In the genomic region with DNA sequence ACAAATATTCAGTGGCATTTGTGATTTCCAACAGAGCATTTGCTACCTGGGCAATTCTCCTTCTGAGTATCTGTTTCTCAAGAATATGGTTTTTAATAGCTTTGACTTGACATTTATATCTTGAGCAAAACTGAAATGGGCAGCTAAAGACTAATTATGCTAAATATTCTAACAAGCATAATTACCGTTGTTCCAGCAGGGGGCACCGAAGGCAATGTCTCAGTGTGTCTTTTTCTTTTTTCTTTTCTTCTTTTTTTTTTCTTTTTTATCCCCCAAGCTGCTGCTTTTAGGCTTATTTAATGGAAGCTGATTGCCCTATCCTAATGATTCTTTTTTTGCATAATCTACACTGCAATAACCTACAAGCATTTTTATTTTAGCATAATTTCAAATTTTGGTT, we compare ENCODE assay signal across 9 cellular contexts.
DNase-seq lines count a peak whose midpoint lies in the region; ATAC-seq and TF ChIP-seq lines count a peak whose summit lies in the region.
"Had no signal": no experiment of that assay in that cellular context is flagged by ENCODE, and none has a peak within 500 bp of the region (broad histone marks: within the 10 kb centered on the region; RNA-seq: fewer than 3 reads in every experiment).

No MANE protein-coding gene starts in this region.

- TF ChIP-seq POLR2A in esophagus muscularis mucosa (IDR thresholded peaks at IDR 0.05; ENCODE audit: low read depth) = no peak

- no peaks in the 10 kb centered on the region for H3K4me1 ChIP-seq in esophagus muscularis mucosa
- H3K4me1 ChIP-seq: SJSA1 had no signal

- TF ChIP-seq CTCF in esophagus muscularis mucosa (IDR thresholded peaks at IDR 0.05) = peak in 2 of 3 experiments; percentile 27 to 44

- no peaks in the 10 kb centered on the region for H3K27me3 ChIP-seq in esophagus muscularis mucosa
- H3K27me3 ChIP-seq: SJSA1 had no signal

- H3K4me3 ChIP-seq in esophagus muscularis mucosa = no peak overlapping the region
- H3K4me3 ChIP-seq: SJSA1 had no signal

- DNase-seq in COLO829 (ENCODE audit: low spot score) (peak; percentile 54), H4 (ENCODE audit: low spot score) (peak; percentile 39), SKM-1 (lab: John Stamatoyannopoulos, UW; ENCODE audit: unreplicated experiment) (peak; percentile 23), esophagus muscularis mucosa (ENCODE audit: extremely low spot score) (no peak), stromal cell of bone marrow (ENCODE audit: low read depth) (peak; percentile 11), NCI-H1092 treated with DMSO at 0.1 percent for 48 hours (lab: John Stamatoyannopoulos, UW) (no peak), NCI-H2107 (lab: John Stamatoyannopoulos, UW) (no peak)

- H3K36me3 ChIP-seq in esophagus muscularis mucosa = no peaks in the 10 kb centered on the region
- H3K36me3 ChIP-seq: SJSA1 had no signal

- H3K27ac ChIP-seq in esophagus muscularis mucosa (replicated peaks in 1 of 4) = no peak overlapping the region
- H3K27ac ChIP-seq: SJSA1 had no signal

- no peaks in the 10 kb centered on the region for H3K9me3 ChIP-seq in esophagus muscularis mucosa
- H3K9me3 ChIP-seq: SJSA1 had no signal

- no peak for TF ChIP-seq EP300 in esophagus muscularis mucosa (IDR thresholded peaks at IDR 0.05)

- 26% methylated on average over 2 of the region's 2 CpGs for WGBS in esophagus muscularis mucosa

- no peak for ATAC-seq in GM18511 (IDR thresholded peaks at IDR 0.05; ENCODE audit: unreplicated experiment)

- intact Hi-C loops in esophagus muscularis mucosa (cut with DNase I) = no loop called here

Comparison
In these comparisons a context has a peak if more than half of its experiments do, and no peak if none do; other contexts are left out.
1. DNase-seq: peak in COLO829 (single experiment), H4 (single experiment), SKM-1 (single experiment) and stromal cell of bone marrow (single experiment); none in esophagus muscularis mucosa (single experiment), NCI-H1092 treated with DMSO at 0.1 percent for 48 hours (single experiment) and NCI-H2107 (single experiment).